ENCODE assay signal across 13 cellular contexts in genomic region chr15:58608711-58609110, GRCh38.
"Had no signal": no experiment of that assay in that cellular context is flagged by ENCODE, and none has a peak within 500 bp of the region (broad histone marks: within the 10 kb centered on the region; RNA-seq: fewer than 3 reads in every experiment).

No MANE protein-coding gene starts in this region.

- H3K9me3 ChIP-seq: left lung, right lobe of liver had no signal

- H3K4me1 Mint-ChIP-seq: nephron progenitor cell had no signal

- H3K27me3 ChIP-seq: esophagus muscularis mucosa, left lung, right lobe of liver had no signal

- H3K27ac ChIP-seq: esophagus muscularis mucosa, left lung, psoas muscle, right lobe of liver, WERI-Rb-1 had no signal

- H3K36me3 ChIP-seq: right lobe of liver had no signal

- H3K4me1 ChIP-seq: esophagus muscularis mucosa, psoas muscle had no signal

- H3K4me3 Mint-ChIP-seq: activated CD8-positive, alpha-beta T cell treated with anti-CD3 and anti-CD28 coated beads, Interleukin-2, amount 10 ng/mL, durations not matched to agents 7 days and 5 days; nephron progenitor cell had no signal

- ATAC-seq: activated CD8-positive, alpha-beta T cell treated with anti-CD3 and anti-CD28 coated beads, Interleukin-2, amount 10 ng/mL, durations not matched to agents 7 days and 5 days; left lung; psoas muscle had no signal

- H3K4me3 ChIP-seq: esophagus muscularis mucosa, left lung, psoas muscle, right lobe of liver had no signal

- DNase-seq: activated CD4-positive, alpha-beta T cell treated with anti-CD3 and anti-CD28 coated beads for 4 hours; activated CD8-positive, alpha-beta T cell treated with anti-CD3 and anti-CD28 coated beads, Interleukin-2, amount 10 ng/mL, durations not matched to agents 7 days and 5 days; activated naive CD4-positive, alpha-beta T cell treated with anti-CD3 and anti-CD28 coated beads, Interleukin-2, amount 50 U/mL, for 16 hours; head of caudate nucleus; left lung; nephron progenitor cell; psoas muscle; right lobe of liver; stimulated activated CD4-positive, alpha-beta T cell treated with anti-CD3 and anti-CD28 coated beads, Interleukin-2, amount 100 ng/mL, for 24 hours; stimulated activated naive CD4-positive, alpha-beta T cell; substantia nigra; WERI-Rb-1 had no signal
